Comparison of ENCODE assay signal across 12 cellular contexts in the genomic region with DNA sequence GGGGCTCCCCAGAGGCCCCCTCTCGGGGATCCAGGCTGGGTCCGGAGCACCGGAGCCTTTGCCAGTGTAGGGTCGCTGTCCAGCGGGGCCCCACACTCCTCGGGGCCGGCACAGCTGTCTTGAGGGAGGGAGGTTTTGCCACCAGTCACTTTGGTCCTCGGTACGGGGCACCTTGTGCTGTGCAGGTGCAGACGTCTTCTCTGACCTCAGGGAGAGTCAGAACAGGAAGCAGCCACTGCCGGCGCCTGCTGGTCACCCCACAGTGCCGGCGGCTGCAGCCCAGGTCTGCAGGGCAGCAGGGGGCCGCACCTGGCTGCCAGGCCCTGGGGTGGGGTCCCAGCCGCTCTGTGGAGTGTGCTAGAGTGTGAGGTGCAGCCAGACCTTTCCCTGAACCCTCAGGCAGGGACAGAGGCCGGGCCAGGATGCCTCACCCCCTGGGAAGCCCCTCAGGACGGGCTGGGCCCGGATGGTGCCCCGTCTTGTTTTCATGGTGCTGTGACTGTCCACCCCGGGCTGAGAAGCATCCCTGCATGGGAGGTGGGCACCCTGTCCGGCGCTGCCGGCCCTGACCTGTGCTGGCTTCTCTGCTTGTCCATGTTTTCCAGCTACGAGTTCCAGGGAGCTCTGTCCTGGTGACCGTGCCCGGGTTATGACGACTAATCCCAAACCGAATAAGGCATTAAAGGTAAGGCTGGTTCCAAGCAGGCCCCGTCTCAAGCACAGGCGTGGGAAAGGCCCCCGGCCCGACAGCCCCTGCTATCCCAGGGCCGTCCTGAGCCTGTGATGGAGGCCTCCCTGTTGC. TPM values are rescaled to one million over a fixed set of nuclear protein-coding genes. Genes with fewer than 3 reads are reported as not detected.
DNase-seq lines count a peak whose midpoint lies in the region; ATAC-seq and TF ChIP-seq lines count a peak whose summit lies in the region.
"Had no signal": no experiment of that assay in that cellular context is flagged by ENCODE, and none has a peak within 500 bp of the region (broad histone marks: within the 10 kb centered on the region; RNA-seq: fewer than 3 reads in every experiment).

No MANE protein-coding gene starts in this region.

- no TSS peak for BruUV-seq in Panc1 (replicated peaks; lab: Mats Ljungman, UMichigan)

- no peaks in the 10 kb centered on the region for H3K27me3 Mint-ChIP-seq in endodermal cell (ENCODE audit: insufficient read depth)
- H3K27me3 Mint-ChIP-seq in nephron progenitor cell (ENCODE audit: low read depth, poor library complexity), result no peaks in the 10 kb centered on the region
- H3K27me3 Mint-ChIP-seq: activated CD8-positive, alpha-beta memory T cell treated with anti-CD3 and anti-CD28 coated beads, Interleukin-2, amount 10 ng/mL, durations not matched to agents 7 days and 5 days had no signal

- intact Hi-C loops in Panc1 (cut with micrococcal nuclease; ENCODE audit: unreplicated experiment), result no loop called here
- intact Hi-C loops in transverse colon (cut with DNase I; ENCODE audit: low total_unique reads), result no loop called here

- H3K36me3 ChIP-seq in Panc1 (ENCODE audit: control insufficient read depth, insufficient read depth, low read length), result peaks cover 3% of the 10 kb centered on the region; the same call in 1 of the 2 replicates
- H3K36me3 ChIP-seq in endodermal cell (ENCODE audit: control insufficient read depth, insufficient read depth, low read length), result no peaks in the 10 kb centered on the region
- H3K36me3 ChIP-seq in transverse colon, result peaks cover 0 to 16% (median 7%) of the 10 kb centered on the region in 4 donors

- H3K4me3 ChIP-seq in Panc1 (ENCODE audit: low read depth in 2 of 2, low read length in 2 of 2), result peak overlapping the region; percentile 52 to 70
- no peak overlapping the region for H3K4me3 ChIP-seq in endodermal cell (ENCODE audit: low read length)
- H3K4me3 ChIP-seq in transverse colon, result peak overlapping the region in 2 of 4 donors; percentile 34 to 43

- H3K27me3 ChIP-seq in Panc1 (ENCODE audit: control insufficient read depth, insufficient read depth, low read length) (no peaks in the 10 kb centered on the region), endodermal cell (ENCODE audit: control insufficient read depth, insufficient read depth, low read length, poor library complexity, severe bottlenecking) (no peaks in the 10 kb centered on the region), transverse colon (no peaks in the 10 kb centered on the region)
- H3K27me3 ChIP-seq: MG63 had no signal

- no peak overlapping the region for H3K4me3 Mint-ChIP-seq in endodermal cell
- H3K4me3 Mint-ChIP-seq in nephron progenitor cell, result no peak overlapping the region
- no peak overlapping the region for H3K4me3 Mint-ChIP-seq in stimulated activated effector memory CD8-positive, alpha-beta T cell treated with anti-CD3 and anti-CD28 coated beads, Interleukin-12 subunit alpha, Interleukin-12 subunit beta, amount 100 ng/mL, for 72 hours
- H3K4me3 Mint-ChIP-seq: activated CD8-positive, alpha-beta memory T cell treated with anti-CD3 and anti-CD28 coated beads, Interleukin-2, amount 10 ng/mL, durations not matched to agents 7 days and 5 days had no signal

- 90 to 92% methylated on average over 23 to 34 of the region's 34 CpGs for WGBS in endodermal cell (ENCODE audit: insufficient coverage in 1 of 2, insufficient read length in 1 of 2), 2 experiments
- 79% methylated on average over 34 of the region's 34 CpGs; no CpG with 5 or more reads in 1 of the 2 donors for WGBS in transverse colon (ENCODE audit: low coverage in 1 of 2), 2 donors

- in situ Hi-C loops in Panc1 (cut with HindIII; ENCODE audit: low pct_unique_long_range_greater_than_20kb, low sequenced_read_pairs), result no loop called here
- in situ Hi-C loops in transverse colon (cut with MboI; ENCODE audit: low pct_ligation_motif_present in 1 of 4, low pct_unique_long_range_greater_than_20kb in 1 of 4, low sequenced_read_pairs in 3 of 4), result no loop called here

- no peak overlapping the region for H3K9ac ChIP-seq in endodermal cell (ENCODE audit: extremely low read depth, low read length, poor library complexity, severe bottlenecking)

- TF ChIP-seq CTCF in Panc1 (IDR thresholded peaks at IDR 0.05) (no peak), endodermal cell (conservative IDR thresholded peaks at IDR 0.05) (no peak), nephron progenitor cell (IDR thresholded peaks at IDR 0.05) (no peak), transverse colon (IDR thresholded peaks at IDR 0.05) (no peak)

- H3K36me3 Mint-ChIP-seq in endodermal cell (ENCODE audit: low read depth), result peaks cover 2% of the 10 kb centered on the region
- no peaks in the 10 kb centered on the region for H3K36me3 Mint-ChIP-seq in nephron progenitor cell (ENCODE audit: low read depth)
- H3K36me3 Mint-ChIP-seq in stimulated activated effector memory CD8-positive, alpha-beta T cell treated with anti-CD3 and anti-CD28 coated beads, Interleukin-12 subunit alpha, Interleukin-12 subunit beta, amount 100 ng/mL, for 72 hours, result peaks cover 61% of the 10 kb centered on the region

- H3K9me3 Mint-ChIP-seq in endodermal cell (no peaks in the 10 kb centered on the region), nephron progenitor cell (no peaks in the 10 kb centered on the region)
- H3K9me3 Mint-ChIP-seq in stimulated activated effector memory CD8-positive, alpha-beta T cell treated with anti-CD3 and anti-CD28 coated beads, Interleukin-12 subunit alpha, Interleukin-12 subunit beta, amount 100 ng/mL, for 72 hours, result no peaks in the 10 kb centered on the region

- CTCF ChIA-PET in Panc1 (lab: Charles Lee), result no interaction called here

- H3K4me1 Mint-ChIP-seq in endodermal cell (peaks cover 8% of the 10 kb centered on the region), nephron progenitor cell (peaks cover 41% of the 10 kb centered on the region)
- H3K4me1 Mint-ChIP-seq in stimulated activated effector memory CD8-positive, alpha-beta T cell treated with anti-CD3 and anti-CD28 coated beads, Interleukin-12 subunit alpha, Interleukin-12 subunit beta, amount 100 ng/mL, for 72 hours, result peaks cover 8% of the 10 kb centered on the region

- POLR2A ChIA-PET in Panc1 (lab: Charles Lee), result no interaction called here

- TF ChIP-seq EP300 in transverse colon (IDR thresholded peaks at IDR 0.05; ENCODE audit: low read depth), result no peak

- no peaks in the 10 kb centered on the region for H3K9me3 ChIP-seq in Panc1 (ENCODE audit: control insufficient read depth, insufficient read depth, low read depth, low read length)
- H3K9me3 ChIP-seq in endodermal cell (ENCODE audit: control insufficient read depth, low read length), result no peaks in the 10 kb centered on the region
- H3K9me3 ChIP-seq in transverse colon, result no peaks in the 10 kb centered on the region
- H3K9me3 ChIP-seq: MG63 had no signal

- DNase-seq in Panc1 (ENCODE audit: low read depth, low spot score) (no peak), endodermal cell (no peak), nephron progenitor cell (no peak), transverse colon (no peak), midbrain (lab: John Stamatoyannopoulos, UW) (no peak)
- DNase-seq in activated effector memory CD4-positive, alpha-beta T cell treated with Interleukin-2 at 50 U/mL for 16 hours, result no peak
- no peak for DNase-seq in stimulated activated effector memory CD8-positive, alpha-beta T cell treated with anti-CD3 and anti-CD28 coated beads, Interleukin-12 subunit alpha, Interleukin-12 subunit beta, amount 100 ng/mL, for 72 hours (ENCODE audit: low spot score in 2 of 2)
- DNase-seq: activated CD8-positive, alpha-beta memory T cell treated with anti-CD3 and anti-CD28 coated beads, Interleukin-2, amount 10 ng/mL, durations not matched to agents 7 days and 5 days; NK-92 treated with Interleukin-12 subunit alpha and Interleukin-12 subunit beta, amount 100 ng/mL, for 24 hours had no signal

- H3K27ac Mint-ChIP-seq in endodermal cell (no peak overlapping the region), nephron progenitor cell (peak overlapping the region; percentile 42)
- H3K27ac Mint-ChIP-seq in stimulated activated effector memory CD8-positive, alpha-beta T cell treated with anti-CD3 and anti-CD28 coated beads, Interleukin-12 subunit alpha, Interleukin-12 subunit beta, amount 100 ng/mL, for 72 hours, result no peak overlapping the region
- H3K27ac Mint-ChIP-seq: activated CD8-positive, alpha-beta memory T cell treated with anti-CD3 and anti-CD28 coated beads, Interleukin-2, amount 10 ng/mL, durations not matched to agents 7 days and 5 days had no signal

- no peak for TF ChIP-seq POLR2A in transverse colon (IDR thresholded peaks at IDR 0.05)

- peaks cover 77% of the 10 kb centered on the region for H3K4me1 ChIP-seq in Panc1 (ENCODE audit: control insufficient read depth, insufficient read depth, low read length)
- peaks cover 11% of the 10 kb centered on the region for H3K4me1 ChIP-seq in endodermal cell (ENCODE audit: control insufficient read depth, insufficient read depth, low read length)
- peaks cover 28 to 46% (median 29%) of the 10 kb centered on the region in 4 donors for H3K4me1 ChIP-seq in transverse colon

- peak overlapping the region; percentile 88 for H3K27ac ChIP-seq in Panc1 (ENCODE audit: low read length)
- H3K27ac ChIP-seq in endodermal cell (ENCODE audit: low read depth, low read length), result peak overlapping the region; percentile 99
- H3K27ac ChIP-seq in transverse colon, result peak overlapping the region; percentile 85 to 99 (median 98)

- ATAC-seq in Panc1, result no peak
- ATAC-seq in stimulated activated effector memory CD8-positive, alpha-beta T cell treated with anti-CD3 and anti-CD28 coated beads, Interleukin-12 subunit alpha, Interleukin-12 subunit beta, amount 100 ng/mL, for 72 hours, result no peak
- ATAC-seq: activated CD8-positive, alpha-beta memory T cell treated with anti-CD3 and anti-CD28 coated beads, Interleukin-2, amount 10 ng/mL, durations not matched to agents 7 days and 5 days had no signal

RNA-seq across cellular contexts. Expression of a gene that starts 8.2 kb away (rescaled TPM):
- total RNA-seq in Panc1 (2021; ENCODE audit: unreplicated experiment) (125 TPM), endodermal cell (10 to 100 TPM in 1 of 2 donors, 1 to 10 TPM in 1; 7.7 to 10.7 TPM), transverse colon (100 to 1,000 TPM in 1 of 4 donors, 10 to 100 TPM in 3; 22.9 to 103 (median 44.0) TPM)
- 120 TPM for polyA plus RNA-seq in Panc1 (2012; ENCODE audit: insufficient read length)
- polyA plus RNA-seq in endodermal cell (2013, experiment 1 of 2), result 5.6 TPM
- polyA plus RNA-seq in endodermal cell (2013, experiment 2 of 2), result 5.2 TPM

RNA-seq across cellular contexts. Expression of a gene that starts 17.3 kb away (rescaled TPM):
- total RNA-seq in Panc1 (2021; ENCODE audit: unreplicated experiment) (9.2 TPM), endodermal cell (1 to 10 TPM; 4.6 to 5.1 TPM), transverse colon (100 to 1,000 TPM in 2 of 4 donors, 10 to 100 TPM in 2; 49.9 to 151 (median 94.1) TPM)
- 13.7 TPM for polyA plus RNA-seq in Panc1 (2012; ENCODE audit: insufficient read length)
- polyA plus RNA-seq in endodermal cell (2013, experiment 1 of 2), result 0.43 TPM
- polyA plus RNA-seq in endodermal cell (2013, experiment 2 of 2), result 1.1 TPM
- total RNA-seq: activated CD8-positive, alpha-beta memory T cell treated with anti-CD3 and anti-CD28 coated beads, Interleukin-2, amount 10 ng/mL, durations not matched to agents 7 days and 5 days; mononuclear cell; T-helper 2 cell treated with Interferon-gamma antibody and Interleukin-4, amounts not matched to agents 100 ng/mL and 5 ng/mL, for 36 hours had no signal

RNA-seq across cellular contexts. Expression of a gene that starts 31.1 kb away (rescaled TPM):
- total RNA-seq in Panc1 (2021; ENCODE audit: unreplicated experiment) (59.4 TPM), endodermal cell (10 to 100 TPM; 30.1 to 44.3 TPM), transverse colon (10 to 100 TPM in 3 of 4 donors, 1 to 10 TPM in 1; 7.1 to 41.9 (median 27.6) TPM)
- 81.5 TPM for polyA plus RNA-seq in Panc1 (2012; ENCODE audit: insufficient read length)
- polyA plus RNA-seq in endodermal cell (2013, experiment 1 of 2), result 30.0 TPM
- 30.2 TPM for polyA plus RNA-seq in endodermal cell (2013, experiment 2 of 2)

RNA-seq across cellular contexts. Expression of a gene that starts 34.6 kb away (rescaled TPM):
- 173 TPM for total RNA-seq in Panc1 (2021; ENCODE audit: unreplicated experiment)
- 196 TPM for polyA plus RNA-seq in Panc1 (2012; ENCODE audit: insufficient read length)
- total RNA-seq in endodermal cell, result 100 to 1,000 TPM; 145 to 178 TPM
- 71.2 TPM for polyA plus RNA-seq in endodermal cell (2013, experiment 1 of 2)
- polyA plus RNA-seq in endodermal cell (2013, experiment 2 of 2), result 59.7 TPM
- total RNA-seq in transverse colon, result 100 to 1,000 TPM in 1 of 4 donors, 10 to 100 TPM in 3; 50.3 to 134 (median 71.4) TPM
